ENCODE assay signal across 9 cellular contexts in genomic region chr20:38935285-38935684, GRCh38. TPM values are rescaled to one million over a fixed set of nuclear protein-coding genes. Genes with fewer than 3 reads are reported as not detected.
DNase-seq lines count a peak whose midpoint lies in the region; ATAC-seq and TF ChIP-seq lines count a peak whose summit lies in the region.
"Had no signal": no experiment of that assay in that cellular context is flagged by ENCODE, and none has a peak within 500 bp of the region (broad histone marks: within the 10 kb centered on the region; RNA-seq: fewer than 3 reads in every experiment).

No MANE protein-coding gene starts in this region.

- peaks cover 100% of the 10 kb centered on the region for H3K79me2 ChIP-seq in Karpas-422 (ENCODE audit: low read length)

- H2AFZ ChIP-seq in Karpas-422 (ENCODE audit: low read length), result no peak overlapping the region

- DNase-seq in A172 (ENCODE audit: low spot score), result peak; percentile 13
- DNase-seq in SJSA1 (ENCODE audit: low read depth in 1 of 2, low spot score in 2 of 2), result peak; percentile 52 to 59
- peak; percentile 44 for DNase-seq in fibroblast of mammary gland (ENCODE audit: low read depth)
- DNase-seq in activated CD8-positive, alpha-beta memory T cell treated with anti-CD3 and anti-CD28 coated beads, Interleukin-2, amount 50 U/mL, for 4 hours, result no peak
- DNase-seq in Karpas-422, result no peak
- no peak for DNase-seq in effector CD4-positive, alpha-beta T cell
- DNase-seq: activated CD4-positive, alpha-beta T cell treated with anti-CD3 and anti-CD28 coated beads, Interleukin-2, amount 50 U/mL, for 48 hours had no signal

- H3K9me3 ChIP-seq in SJSA1 (replicated peaks) (no peaks in the 10 kb centered on the region), Karpas-422 (ENCODE audit: low read length) (no peaks in the 10 kb centered on the region)

- no peak overlapping the region for H3K4me2 ChIP-seq in Karpas-422 (ENCODE audit: low read depth, low read length, poor library complexity, severe bottlenecking)

- TF ChIP-seq CTCF in GM12874 (IDR thresholded peaks at IDR 0.05; ENCODE audit: insufficient read depth, low read depth, low read length) (0 out of 2 replicates have a peak, but pooled peaks have one; percentile 13), fibroblast of mammary gland (conservative IDR thresholded peaks at IDR 0.05; ENCODE audit: control insufficient read depth, insufficient read depth, low read depth, low read length) (peak; percentile 28)

- H3K4me3 ChIP-seq in SJSA1, result no peak overlapping the region
- no peak overlapping the region for H3K4me3 ChIP-seq in fibroblast of mammary gland (ENCODE audit: control insufficient read depth, low read depth, low read length)
- H3K4me3 ChIP-seq in Karpas-422 (ENCODE audit: low read length), result no peak overlapping the region

- 0 out of 2 replicates have a peak overlapping the region, but pooled peaks have one; percentile 43 for H3K27ac ChIP-seq in SJSA1
- no peak overlapping the region for H3K27ac ChIP-seq in Karpas-422 (ENCODE audit: low read length)

- H3K9me2 ChIP-seq in Karpas-422 (replicated peaks; ENCODE audit: insufficient read depth, low read length), result no peaks in the 10 kb centered on the region

- H3K27me3 ChIP-seq in SJSA1 (replicated peaks) (no peaks in the 10 kb centered on the region), Karpas-422 (ENCODE audit: low read length) (no peaks in the 10 kb centered on the region)

- H4K20me1 ChIP-seq in Karpas-422 (ENCODE audit: insufficient read depth, low read depth, low read length), result peaks cover 19% of the 10 kb centered on the region; the same call in 1 of the 2 replicates

- H3K36me3 ChIP-seq in SJSA1, result peaks cover 74% of the 10 kb centered on the region
- peaks cover 17% of the 10 kb centered on the region; the same call in 1 of the 2 replicates for H3K36me3 ChIP-seq in Karpas-422 (ENCODE audit: insufficient read depth, low read length)

- H3K9ac ChIP-seq in Karpas-422 (ENCODE audit: low read length), result no peak overlapping the region

- ATAC-seq in HG02840 (IDR thresholded peaks at IDR 0.05; ENCODE audit: low FRiP score, unreplicated experiment), result no peak

- peaks cover 10% of the 10 kb centered on the region for H3K4me1 ChIP-seq in SJSA1 (replicated peaks)
- H3K4me1 ChIP-seq in Karpas-422 (ENCODE audit: low read length), result peaks cover 7% of the 10 kb centered on the region; the same call in 1 of the 2 replicates

RNA-seq across cellular contexts. Expression of gene FAM83D, which starts 9.1 kb away (rescaled TPM):
- total RNA-seq in A172 (2014; rRNA removed; shearing (Covaris generic)), result 83.9 and 103 TPM in 2 replicates
- total RNA-seq in SJSA1 (2014; rRNA removed; shearing (Covaris generic)), result 71.4 and 85.6 TPM in 2 replicates
- 14.4 and 21.8 TPM in 2 replicates for total RNA-seq in Karpas-422 (2014; rRNA removed; shearing (Covaris generic); ENCODE audit: low replicate concordance)

RNA-seq across cellular contexts. Expression of gene DHX35, which starts 26.9 kb away (rescaled TPM):
- total RNA-seq in A172 (2014; rRNA removed; shearing (Covaris generic)), result 12.1 and 25.4 TPM in 2 replicates
- total RNA-seq in SJSA1 (2014; rRNA removed; shearing (Covaris generic)), result 14.8 and 18.7 TPM in 2 replicates
- total RNA-seq in Karpas-422 (2014; rRNA removed; shearing (Covaris generic); ENCODE audit: low replicate concordance), result 14.5 and 19.0 TPM in 2 replicates

Comparison
In these comparisons a context has a peak if more than half of its experiments do, and no peak if none do; other contexts are left out.
1. DNase-seq: peak in A172 (single experiment), SJSA1 (2 of 2) and fibroblast of mammary gland (single experiment); none in activated CD8-positive, alpha-beta memory T cell treated with anti-CD3 and anti-CD28 coated beads, Interleukin-2, amount 50 U/mL, for 4 hours (single experiment), Karpas-422 (single experiment) and effector CD4-positive, alpha-beta T cell (single experiment).